ENCODE assay signal across 1 cellular context in the genomic region with DNA sequence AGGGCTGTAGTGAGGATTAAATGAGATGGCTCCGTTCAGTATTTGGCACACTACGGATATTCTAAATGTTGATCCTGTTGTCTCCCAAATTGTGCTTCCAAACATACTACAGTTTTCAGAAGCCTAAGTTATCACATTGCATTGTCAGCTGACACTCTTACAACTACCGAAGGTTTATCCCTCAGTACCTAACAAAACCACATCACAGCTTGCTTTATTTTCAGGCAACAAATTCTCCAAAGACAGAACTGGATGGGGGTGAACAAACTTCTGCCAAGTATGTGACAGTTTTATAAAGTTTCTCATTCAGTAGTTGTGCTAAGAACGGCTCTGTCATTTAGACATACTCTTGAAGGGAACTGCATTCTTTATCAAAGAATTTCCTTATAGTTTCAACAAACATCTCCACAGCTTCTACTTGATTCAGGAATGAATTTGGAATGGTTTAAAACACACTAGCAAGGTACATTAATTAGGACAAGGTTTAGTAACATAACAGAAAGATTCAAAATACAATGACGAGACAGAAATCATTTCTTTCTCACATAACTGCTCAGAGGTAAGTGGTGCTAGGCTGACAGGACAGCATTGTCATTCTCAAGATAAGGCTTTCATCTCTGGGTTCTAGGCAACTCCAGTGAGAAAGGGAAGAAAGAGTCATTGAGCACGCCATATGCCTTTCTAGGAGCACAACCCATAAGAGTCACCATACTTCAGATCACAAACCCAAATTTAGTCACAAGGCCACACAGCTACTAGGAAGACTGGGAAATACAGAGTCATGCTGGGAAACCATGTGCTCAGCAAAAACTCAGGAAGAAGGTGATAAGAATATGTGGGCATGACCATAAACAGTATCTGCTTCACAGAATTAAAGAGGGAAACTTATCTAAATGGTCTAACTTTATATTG.
A peak's percentile ranks its signal among the peaks of the same experiment; 100 is the strongest.
TF ChIP-seq lines count a peak whose summit lies in the region.

No MANE protein-coding gene starts in this region.

TF ChIP-seq in K562, 482 proteins besides CTCF, POLR2A, EP300 and RAD21 (continued from another document):
- no peak for TF ChIP-seq ZNF280A (IDR thresholded peaks at IDR 0.05; ENCODE audit: low read depth, partially characterized antibody)
- no peak for TF ChIP-seq ATF1 (CRISPR knock-in tag; IDR thresholded peaks at IDR 0.05)
- TF ChIP-seq ATF1 (tag; IDR thresholded peaks at IDR 0.05): no peak
- peak; percentile 71 for TF ChIP-seq ZNF175 (CRISPR knock-in tag; IDR thresholded peaks at IDR 0.05; ENCODE audit: low read depth)
- TF ChIP-seq CREM (IDR thresholded peaks at IDR 0.05; ENCODE audit: low read depth): no peak
- TF ChIP-seq, protein P1, sequence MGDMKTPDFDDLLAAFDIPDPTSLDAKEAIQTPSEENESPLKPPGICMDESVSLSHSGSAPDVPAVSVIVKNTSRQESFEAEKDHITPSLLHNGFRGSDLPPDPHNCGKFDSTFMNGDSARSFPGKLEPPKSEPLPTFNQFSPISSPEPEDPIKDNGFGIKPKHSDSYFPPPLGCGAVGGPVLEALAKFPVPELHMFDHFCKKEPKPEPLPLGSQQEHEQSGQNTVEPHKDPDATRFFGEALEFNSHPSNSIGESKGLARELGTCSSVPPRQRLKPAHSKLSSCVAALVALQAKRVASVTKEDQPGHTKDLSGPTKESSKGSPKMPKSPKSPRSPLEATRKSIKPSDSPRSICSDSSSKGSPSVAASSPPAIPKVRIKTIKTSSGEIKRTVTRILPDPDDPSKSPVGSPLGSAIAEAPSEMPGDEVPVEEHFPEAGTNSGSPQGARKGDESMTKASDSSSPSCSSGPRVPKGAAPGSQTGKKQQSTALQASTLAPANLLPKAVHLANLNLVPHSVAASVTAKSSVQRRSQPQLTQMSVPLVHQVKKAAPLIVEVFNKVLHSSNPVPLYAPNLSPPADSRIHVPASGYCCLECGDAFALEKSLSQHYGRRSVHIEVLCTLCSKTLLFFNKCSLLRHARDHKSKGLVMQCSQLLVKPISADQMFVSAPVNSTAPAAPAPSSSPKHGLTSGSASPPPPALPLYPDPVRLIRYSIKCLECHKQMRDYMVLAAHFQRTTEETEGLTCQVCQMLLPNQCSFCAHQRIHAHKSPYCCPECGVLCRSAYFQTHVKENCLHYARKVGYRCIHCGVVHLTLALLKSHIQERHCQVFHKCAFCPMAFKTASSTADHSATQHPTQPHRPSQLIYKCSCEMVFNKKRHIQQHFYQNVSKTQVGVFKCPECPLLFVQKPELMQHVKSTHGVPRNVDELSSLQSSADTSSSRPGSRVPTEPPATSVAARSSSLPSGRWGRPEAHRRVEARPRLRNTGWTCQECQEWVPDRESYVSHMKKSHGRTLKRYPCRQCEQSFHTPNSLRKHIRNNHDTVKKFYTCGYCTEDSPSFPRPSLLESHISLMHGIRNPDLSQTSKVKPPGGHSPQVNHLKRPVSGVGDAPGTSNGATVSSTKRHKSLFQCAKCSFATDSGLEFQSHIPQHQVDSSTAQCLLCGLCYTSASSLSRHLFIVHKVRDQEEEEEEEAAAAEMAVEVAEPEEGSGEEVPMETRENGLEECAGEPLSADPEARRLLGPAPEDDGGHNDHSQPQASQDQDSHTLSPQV (IDR thresholded peaks at IDR 0.05): peak; percentile 69
- TF ChIP-seq PTRF (tag; IDR thresholded peaks at IDR 0.05): peak; percentile 7; the same call in 1 of the 2 replicates
- TF ChIP-seq RBBP5 (IDR thresholded peaks at IDR 0.05; ENCODE audit: borderline replicate concordance, insufficient read depth, low read length, poor library complexity, severe bottlenecking): no peak
- no peak for TF ChIP-seq ASH1L (IDR thresholded peaks at IDR 0.05; ENCODE audit: borderline replicate concordance, low read depth, partially characterized antibody)
- peak; percentile 44; the same call in 1 of the 2 replicates for TF ChIP-seq ELF1 (tag; IDR thresholded peaks at IDR 0.05)
- no peak for TF ChIP-seq ZSCAN32 (CRISPR knock-in tag; IDR thresholded peaks at IDR 0.05)
- peak; percentile 41; the same call in 1 of the 2 replicates for TF ChIP-seq MAFK (IDR thresholded peaks at IDR 0.05; ENCODE audit: low read length)
- TF ChIP-seq ZNF282 (CRISPR knock-in tag; IDR thresholded peaks at IDR 0.05): no peak
- no peak for TF ChIP-seq NFXL1 (CRISPR knock-in tag; IDR thresholded peaks at IDR 0.05)
- TF ChIP-seq ELK3 (CRISPR knock-in tag; IDR thresholded peaks at IDR 0.05): no peak
- TF ChIP-seq JUN (IDR thresholded peaks at IDR 0.05; ENCODE audit: borderline replicate concordance, low read depth, low read length): no peak
- TF ChIP-seq JUN (CRISPR knock-in tag; IDR thresholded peaks at IDR 0.05; ENCODE audit: borderline replicate concordance): no peak
